ENCODE assay signal across 8 cellular contexts in genomic region chr10:42552188-42553063, GRCh38.
DNase-seq lines count a peak whose midpoint lies in the region; ATAC-seq, FAIRE-seq and TF ChIP-seq lines count a peak whose summit lies in the region.

No MANE protein-coding gene starts in this region.

- peak overlapping the region; percentile 95 to 98 (median 97) for H3K27ac Mint-ChIP-seq in naive thymus-derived CD8-positive, alpha-beta T cell
- peak overlapping the region; percentile 99 for H3K27ac Mint-ChIP-seq in stimulated activated naive B cell treated with anti-CD40 and anti-IgM and Interleukin-4, amounts not matched to agents 10 μg/mL and 1 μg/mL and 100 μg/mL, for 72 hours

- H3K9me3 Mint-ChIP-seq in naive thymus-derived CD8-positive, alpha-beta T cell: peaks cover 0 to 9% (median 5%) of the 10 kb centered on the region in 9 donors
- peaks cover 0 to 2% of the 10 kb centered on the region in 2 donors for H3K9me3 Mint-ChIP-seq in stimulated activated naive B cell treated with anti-CD40 and anti-IgM and Interleukin-4, amounts not matched to agents 10 μg/mL and 1 μg/mL and 100 μg/mL, for 72 hours

- H3K36me3 Mint-ChIP-seq in naive thymus-derived CD8-positive, alpha-beta T cell: peaks cover 8 to 31% (median 29%) of the 10 kb centered on the region in 3 donors
- H3K36me3 Mint-ChIP-seq in stimulated activated naive B cell treated with anti-CD40 and anti-IgM and Interleukin-4, amounts not matched to agents 10 μg/mL and 1 μg/mL and 100 μg/mL, for 72 hours: peaks cover 25 to 32% of the 10 kb centered on the region in 2 donors

- no peaks in the 10 kb centered on the region for H3K27me3 Mint-ChIP-seq in naive thymus-derived CD8-positive, alpha-beta T cell
- peaks cover 0 to 6% of the 10 kb centered on the region in 2 donors for H3K27me3 Mint-ChIP-seq in stimulated activated naive B cell treated with anti-CD40 and anti-IgM and Interleukin-4, amounts not matched to agents 10 μg/mL and 1 μg/mL and 100 μg/mL, for 72 hours

- FAIRE-seq in H54 (lab: Jason Lieb, UNC): peak; percentile 87

- POLR2A ChIA-PET in RWPE1 (lab: Yijun Ruan, JAX; ENCODE audit: low non-redundant PET): no interaction called here
- POLR2A ChIA-PET in naive thymus-derived CD8-positive, alpha-beta T cell (lab: Charles Lee): interaction anchor here (1.7 kb wide), 1 partner anchor 85 kb away, joined by 5 read pairs; no protein-coding TSS in a partner anchor

- TF ChIP-seq CTCF in RWPE1 (conservative IDR thresholded peaks at IDR 0.05; ENCODE audit: low read depth): no peak

- H3K4me1 Mint-ChIP-seq in naive thymus-derived CD8-positive, alpha-beta T cell: peaks cover 26 to 52% (median 48%) of the 10 kb centered on the region in 4 donors
- H3K4me1 Mint-ChIP-seq in stimulated activated naive B cell treated with anti-CD40 and anti-IgM and Interleukin-4, amounts not matched to agents 10 μg/mL and 1 μg/mL and 100 μg/mL, for 72 hours: peaks cover 21 to 33% of the 10 kb centered on the region in 2 donors

- peak; percentile 91 to 94 for ATAC-seq in naive thymus-derived CD8-positive, alpha-beta T cell
- peak; percentile 93 to 97 for ATAC-seq in stimulated activated naive B cell treated with anti-CD40 and anti-IgM and Interleukin-4, amounts not matched to agents 10 μg/mL and 1 μg/mL and 100 μg/mL, for 72 hours (replicated peaks)

- peak overlapping the region; percentile 97 to 99 (median 98) for H3K4me3 Mint-ChIP-seq in naive thymus-derived CD8-positive, alpha-beta T cell
- peak overlapping the region; percentile 99 for H3K4me3 Mint-ChIP-seq in stimulated activated naive B cell treated with anti-CD40 and anti-IgM and Interleukin-4, amounts not matched to agents 10 μg/mL and 1 μg/mL and 100 μg/mL, for 72 hours

- CTCF ChIA-PET in RWPE1 (lab: Yijun Ruan, JAX): no interaction called here

- peak; percentile 60 for TF ChIP-seq POLR2A in H54 (IDR thresholded peaks at IDR 0.05; ENCODE audit: low read depth, low read length)

- peak; percentile 97 for DNase-seq in EL
- peak; percentile 80 for DNase-seq in H54 (ENCODE audit: insufficient read length, low spot score)
- DNase-seq in LoVo (ENCODE audit: low spot score): peak; percentile 94
- peak; percentile 96 for DNase-seq in RWPE1 (ENCODE audit: low spot score)
- peak; percentile 92 for DNase-seq in activated T-helper 9 cell treated with anti-CD3 and anti-CD28 coated beads, Interleukin-2, amount 50 U/mL, for 16 hours (ENCODE audit: low read depth)
- DNase-seq in fibroblast of peridontal ligament (ENCODE audit: extremely low read depth): peak; percentile 97
- DNase-seq in naive thymus-derived CD8-positive, alpha-beta T cell: peak; percentile 87 to 96 (median 90)
- DNase-seq in stimulated activated naive B cell treated with anti-CD40 and anti-IgM and Interleukin-4, amounts not matched to agents 10 μg/mL and 1 μg/mL and 100 μg/mL, for 72 hours: peak; percentile 92

- peak overlapping the region; percentile 73 for H3K27ac ChIP-seq in RWPE1

Comparison
In these comparisons a context has a peak if more than half of its experiments do, and no peak if none do; other contexts are left out.
1. Peak in every context shown above with its lines: DNase-seq, ATAC-seq and H3K27ac ChIP-seq.